9 cellular contexts compared by ENCODE assay signal in the genomic region with DNA sequence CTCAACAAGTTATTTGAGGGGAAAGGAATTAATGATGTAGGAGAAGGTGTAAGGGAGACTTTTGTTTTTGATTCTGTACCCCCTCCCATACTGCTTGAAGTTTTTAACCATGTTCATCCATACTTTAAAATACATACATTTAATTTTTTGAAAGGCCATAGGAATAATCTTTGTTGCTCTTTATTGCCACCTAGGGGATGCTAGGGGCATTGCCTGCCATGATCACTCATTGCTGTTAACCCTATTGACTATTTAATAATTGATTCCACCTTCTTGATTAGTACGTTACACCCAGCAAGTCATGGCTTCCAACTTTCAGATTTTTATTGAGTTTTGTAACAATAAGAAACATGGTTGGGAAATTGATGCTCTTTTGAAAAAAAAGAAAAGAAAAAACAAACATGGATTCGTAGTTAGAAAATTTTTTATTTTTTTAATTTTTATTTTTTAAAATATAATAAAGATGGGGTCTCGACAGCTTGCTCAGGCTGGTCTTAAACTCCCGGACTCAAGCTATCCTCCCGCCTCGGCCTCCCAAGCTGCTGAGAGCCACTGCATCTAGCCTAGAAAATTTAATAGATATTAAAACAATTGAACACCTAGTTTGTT. TPM values are rescaled to one million over a fixed set of nuclear protein-coding genes. Genes with fewer than 3 reads are reported as not detected.
A peak's percentile ranks its signal among the peaks of the same experiment; 100 is the strongest.
DNase-seq lines count a peak whose midpoint lies in the region; ATAC-seq and TF ChIP-seq lines count a peak whose summit lies in the region.
"Had no signal": no experiment of that assay in that cellular context is flagged by ENCODE, and none has a peak within 500 bp of the region (broad histone marks: within the 10 kb centered on the region; RNA-seq: fewer than 3 reads in every experiment).

No MANE protein-coding gene starts in this region.

- TF ChIP-seq POLR2A in erythroblast (IDR thresholded peaks at IDR 0.05; ENCODE audit: low read length) = no peak

- H3K4me3 Mint-ChIP-seq in activated B cell treated with CpG ODN at 0.5 μM for 24 hours (no peak overlapping the region), progenitor cell of endocrine pancreas (ENCODE audit: low read depth) (no peak overlapping the region)

- no peak overlapping the region for H3K27ac Mint-ChIP-seq in activated B cell treated with CpG ODN at 0.5 μM for 24 hours
- H3K27ac Mint-ChIP-seq in progenitor cell of endocrine pancreas = no peak overlapping the region
- H3K27ac Mint-ChIP-seq: IgD-negative memory B cell had no signal

- CTCF ChIA-PET in activated B cell treated with CpG ODN at 0.5 μM for 24 hours (lab: Charles Lee) = interaction anchor here (0.8 to 1.4 kb wide), 4 partner anchors 14 to 23 kb away, joined by 3 to 4 read pairs (median 4); no protein-coding TSS in a partner anchor

- H3K36me3 Mint-ChIP-seq in activated B cell treated with CpG ODN at 0.5 μM for 24 hours (ENCODE audit: low read depth) (no peaks in the 10 kb centered on the region), progenitor cell of endocrine pancreas (ENCODE audit: insufficient read depth) (no peaks in the 10 kb centered on the region)

- intact Hi-C loops in activated B cell treated with CpG ODN at 0.5 μM for 24 hours (cut with micrococcal nuclease) = loop anchor here (1.0 to 5.0 kb wide), 6 partner anchors 8 to 1255 kb away; no protein-coding TSS in a partner anchor

- H3K27me3 Mint-ChIP-seq in activated B cell treated with CpG ODN at 0.5 μM for 24 hours = no peaks in the 10 kb centered on the region
- no peaks in the 10 kb centered on the region for H3K27me3 Mint-ChIP-seq in progenitor cell of endocrine pancreas
- H3K27me3 Mint-ChIP-seq: IgD-negative memory B cell had no signal

- DNase-seq in AG20443 (ENCODE audit: low spot score) (peak; percentile 63), NCI-H1105 (lab: John Stamatoyannopoulos, UW) (peak; percentile 9), activated B cell treated with CpG ODN at 0.5 μM for 24 hours (no peak), erythroblast (lab: John Stamatoyannopoulos, UW) (peak; percentile 63 to 78), progenitor cell of endocrine pancreas (ENCODE audit: low spot score, unreplicated experiment) (peak; percentile 16)

- H3K4me3 ChIP-seq in GM12875 (ENCODE audit: low read depth, low read length) = no peak overlapping the region

- TF ChIP-seq CTCF in GM12875 (IDR thresholded peaks at IDR 0.05; ENCODE audit: borderline replicate concordance, insufficient read depth, low read depth, low read length) = peak; percentile 76; the same call in 1 of the 2 replicates
- TF ChIP-seq CTCF in activated B cell treated with CpG ODN at 0.5 μM for 24 hours (IDR thresholded peaks at IDR 0.05) = peak; percentile 77
- peak; percentile 94 for TF ChIP-seq CTCF in progenitor cell of endocrine pancreas (IDR thresholded peaks at IDR 0.05; ENCODE audit: unreplicated experiment)

- POLR2A ChIA-PET in activated B cell treated with CpG ODN at 0.5 μM for 24 hours (lab: Charles Lee) = interaction anchor here (0.5 kb wide), 1 partner anchor 10 kb away, joined by 4 read pairs; no protein-coding TSS in a partner anchor

- H3K9me3 Mint-ChIP-seq in activated B cell treated with CpG ODN at 0.5 μM for 24 hours = no peaks in the 10 kb centered on the region
- H3K9me3 Mint-ChIP-seq in progenitor cell of endocrine pancreas (ENCODE audit: low read depth) = no peaks in the 10 kb centered on the region

- H3K4me1 Mint-ChIP-seq in activated B cell treated with CpG ODN at 0.5 μM for 24 hours (peaks cover 2% of the 10 kb centered on the region), progenitor cell of endocrine pancreas (ENCODE audit: low read depth) (no peaks in the 10 kb centered on the region)

- peak; percentile 75 for ATAC-seq in activated B cell treated with CpG ODN at 0.5 μM for 24 hours (ENCODE audit: low read depth)
- ATAC-seq in GM18873 (IDR thresholded peaks at IDR 0.05; ENCODE audit: low FRiP score, unreplicated experiment) = no peak
- ATAC-seq in HG02588 (IDR thresholded peaks at IDR 0.05; ENCODE audit: unreplicated experiment) = no peak

RNA-seq across cellular contexts. Expression of gene PRKAB1, which starts 8.5 kb away (rescaled TPM):
- total RNA-seq in activated B cell treated with CpG ODN at 0.5 μM for 24 hours (43.9 and 49.1 TPM in 2 replicates), progenitor cell of endocrine pancreas (41.3 and 44.7 TPM in 2 replicates)
